8 cellular contexts compared by ENCODE assay signal in genomic region chr17:17722081-17722905, GRCh38. TPM values are rescaled to one million over a fixed set of nuclear protein-coding genes. Genes with fewer than 3 reads are reported as not detected.
DNase-seq lines count a peak whose midpoint lies in the region; ATAC-seq and TF ChIP-seq lines count a peak whose summit lies in the region.

No MANE protein-coding gene starts in this region.

- H3K27ac ChIP-seq in SK-N-SH (ENCODE audit: low read depth in 2 of 2, low read length in 1 of 2): no peak overlapping the region; a peak in 1 of 4 replicates
- H3K27ac ChIP-seq in MM.1S (ENCODE audit: low read length): no peak overlapping the region

- no peak overlapping the region for H3K4me3 ChIP-seq in SK-N-SH (ENCODE audit: low read depth in 2 of 2, low read length in 1 of 2)
- H3K4me3 ChIP-seq in MM.1S (ENCODE audit: low read length): no peak overlapping the region

- no peak overlapping the region for H2AFZ ChIP-seq in SK-N-SH (ENCODE audit: low read depth)
- no peak overlapping the region for H2AFZ ChIP-seq in MM.1S (ENCODE audit: low read length)

- 88% methylated on average over 68 of the region's 68 CpGs for WGBS in SK-N-SH (ENCODE audit: low lambda C conversion rate)

- peaks cover 31% of the 10 kb centered on the region for H3K27me3 Mint-ChIP-seq in activated naive CD8-positive, alpha-beta T cell treated with anti-CD3 and anti-CD28 coated beads, Interleukin-2, amount 10 ng/mL, durations not matched to agents 7 days and 5 days

- TF ChIP-seq CTCF in SK-N-SH (IDR thresholded peaks at IDR 0.05) (no peak), MM.1S (IDR thresholded peaks at IDR 0.05; ENCODE audit: low read length) (no peak)

- peaks cover 8% of the 10 kb centered on the region for H3K36me3 Mint-ChIP-seq in activated naive CD8-positive, alpha-beta T cell treated with anti-CD3 and anti-CD28 coated beads, Interleukin-2, amount 10 ng/mL, durations not matched to agents 7 days and 5 days

- H3K79me2 ChIP-seq in SK-N-SH (ENCODE audit: insufficient read depth): peaks cover 52% of the 10 kb centered on the region
- peaks cover 38% of the 10 kb centered on the region for H3K79me2 ChIP-seq in MM.1S (ENCODE audit: low read length)

- H3K4me3 Mint-ChIP-seq in activated naive CD8-positive, alpha-beta T cell treated with anti-CD3 and anti-CD28 coated beads, Interleukin-2, amount 10 ng/mL, durations not matched to agents 7 days and 5 days: peak overlapping the region; percentile 48

- H3K27ac Mint-ChIP-seq in activated naive CD8-positive, alpha-beta T cell treated with anti-CD3 and anti-CD28 coated beads, Interleukin-2, amount 10 ng/mL, durations not matched to agents 7 days and 5 days: no peak overlapping the region

- H3F3A ChIP-seq in SK-N-SH (replicated peaks; ENCODE audit: insufficient read depth): no peaks in the 10 kb centered on the region
- H3F3A ChIP-seq in MM.1S (ENCODE audit: insufficient read depth, low read length): no peaks in the 10 kb centered on the region

- H4K20me1 ChIP-seq in SK-N-SH (ENCODE audit: insufficient read depth) (peaks cover 89% of the 10 kb centered on the region), MM.1S (ENCODE audit: insufficient read depth, low read length) (no peaks in the 10 kb centered on the region)

- H3K4me2 ChIP-seq in SK-N-SH (peak overlapping the region; percentile 89; the same call in 1 of the 2 replicates), MM.1S (ENCODE audit: low read depth, low read length) (no peak overlapping the region)

- ATAC-seq in SK-N-SH treated with all-trans-retinoic acid at 6 μM for 48 hours (no peak), GM21619 (IDR thresholded peaks at IDR 0.05; ENCODE audit: unreplicated experiment) (no peak)
- ATAC-seq in activated naive CD8-positive, alpha-beta T cell treated with anti-CD3 and anti-CD28 coated beads, Interleukin-2, amount 10 ng/mL, durations not matched to agents 7 days and 5 days (ENCODE audit: low read depth): no peak
- ATAC-seq in stimulated activated naive CD8-positive, alpha-beta T cell treated with anti-CD3 and anti-CD28 coated beads, Interleukin-15, Interleukin-2, amounts not matched to agents 100 U/mL and 50 U/mL, for 24 hours: no peak

- no peak for TF ChIP-seq EP300 in SK-N-SH (IDR thresholded peaks at IDR 0.05; ENCODE audit: borderline replicate concordance in 1 of 2, low read depth in 1 of 2, low read length in 1 of 2)

- H3K9me2 ChIP-seq in SK-N-SH: no peaks in the 10 kb centered on the region
- H3K9me2 ChIP-seq in MM.1S (replicated peaks; ENCODE audit: insufficient read depth, low read length): no peaks in the 10 kb centered on the region

- POLR2A ChIA-PET in SK-N-SH (lab: Yijun Ruan, JAX): interaction anchor here (1.0 kb wide), 1 partner anchor 30 kb away, joined by 3 read pairs; no protein-coding TSS in a partner anchor
- POLR2A ChIA-PET in activated naive CD8-positive, alpha-beta T cell treated with anti-CD3 and anti-CD28 coated beads, Interleukin-2, amount 10 ng/mL, durations not matched to agents 7 days and 5 days (lab: Charles Lee): no interaction called here

- peaks cover 6 to 51% of the 10 kb centered on the region in 2 experiments; a peak in 2 of 4 replicates for H3K4me1 ChIP-seq in SK-N-SH (ENCODE audit: control insufficient read depth in 1 of 2, insufficient read depth in 2 of 2, low read depth in 1 of 2, low read length in 1 of 2)
- H3K4me1 ChIP-seq in MM.1S (ENCODE audit: low read length): peaks cover 19% of the 10 kb centered on the region

- no peaks in the 10 kb centered on the region for H3K9me3 ChIP-seq in SK-N-SH
- H3K9me3 ChIP-seq in MM.1S (replicated peaks; ENCODE audit: insufficient read depth, low read length): no peaks in the 10 kb centered on the region

- H3K9me3 Mint-ChIP-seq in activated naive CD8-positive, alpha-beta T cell treated with anti-CD3 and anti-CD28 coated beads, Interleukin-2, amount 10 ng/mL, durations not matched to agents 7 days and 5 days: no peaks in the 10 kb centered on the region

- H3K4me1 Mint-ChIP-seq in activated naive CD8-positive, alpha-beta T cell treated with anti-CD3 and anti-CD28 coated beads, Interleukin-2, amount 10 ng/mL, durations not matched to agents 7 days and 5 days: peaks cover 31% of the 10 kb centered on the region

- TF ChIP-seq RAD21 in SK-N-SH (IDR thresholded peaks at IDR 0.05; ENCODE audit: low read length): no peak

- peak; percentile 60 for DNase-seq in SK-N-SH
- no peak for DNase-seq in activated naive CD8-positive, alpha-beta T cell treated with anti-CD3 and anti-CD28 coated beads, Interleukin-2, amount 10 ng/mL, durations not matched to agents 7 days and 5 days
- DNase-seq in iPS-NIHi11 (ENCODE audit: low spot score): peak; percentile 70
- DNase-seq in stimulated activated naive CD8-positive, alpha-beta T cell treated with anti-CD3 and anti-CD28 coated beads, Interleukin-15, Interleukin-2, amounts not matched to agents 100 U/mL and 50 U/mL, for 24 hours: peak; percentile 10
- DNase-seq in CD1c-positive myeloid dendritic cell (ENCODE audit: extremely low spot score): no peak
- DNase-seq in MM.1S: no peak

- no peak overlapping the region for H3K9ac ChIP-seq in SK-N-SH
- H3K9ac ChIP-seq in MM.1S (ENCODE audit: low read length): no peak overlapping the region

- H3K27me3 ChIP-seq in SK-N-SH (ENCODE audit: insufficient read depth) (no peaks in the 10 kb centered on the region), MM.1S (replicated peaks; ENCODE audit: insufficient read depth, low read length) (no peaks in the 10 kb centered on the region)

- CTCF ChIA-PET in SK-N-SH (lab: Yijun Ruan, JAX): interaction anchor here (1.4 to 1.6 kb wide), 2 partner anchors 9 to 13 kb away, joined by 4 read pairs; no protein-coding TSS in a partner anchor

- no peaks in the 10 kb centered on the region for H3K36me3 ChIP-seq in SK-N-SH (replicated peaks in 1 of 2; ENCODE audit: control insufficient read depth in 1 of 2, insufficient read depth in 2 of 2, low read length in 1 of 2)
- H3K36me3 ChIP-seq in MM.1S (replicated peaks; ENCODE audit: insufficient read depth, low read length): no peaks in the 10 kb centered on the region

TF ChIP-seq in SK-N-SH, 30 proteins besides CTCF, POLR2A, EP300 and RAD21 (continues in another document):
- no peak for TF ChIP-seq TCF12 (IDR thresholded peaks at IDR 0.05)
- TF ChIP-seq ELF1 (IDR thresholded peaks at IDR 0.05): no peak
- TF ChIP-seq TEAD4 (IDR thresholded peaks at IDR 0.05; ENCODE audit: borderline replicate concordance, insufficient read depth): no peak
- TF ChIP-seq NRF1 (IDR thresholded peaks at IDR 0.05; ENCODE audit: low read depth, low read length): no peak
- no peak for TF ChIP-seq CHD2 (IDR thresholded peaks at IDR 0.05; ENCODE audit: low read length, partially characterized antibody)
- TF ChIP-seq NFIC (IDR thresholded peaks at IDR 0.05; ENCODE audit: borderline replicate concordance): no peak
- no peak for TF ChIP-seq PBX3 (IDR thresholded peaks at IDR 0.05)

TF ChIP-seq in SK-N-SH treated with all-trans-retinoic acid at 6 μM for 48 hours, 23 proteins besides CTCF, POLR2A, EP300 and RAD21:
- TF ChIP-seq CSRNP3 (CRISPR knock-in tag; IDR thresholded peaks at IDR 0.05) (no peak), ZFP3 (CRISPR knock-in tag; IDR thresholded peaks at IDR 0.05) (no peak), OSR1 (CRISPR knock-in tag; IDR thresholded peaks at IDR 0.05) (no peak), TOX (CRISPR knock-in tag; IDR thresholded peaks at IDR 0.05; ENCODE audit: borderline replicate concordance) (no peak), ZNF8 (CRISPR knock-in tag; IDR thresholded peaks at IDR 0.05) (no peak), PATZ1 (CRISPR knock-in tag; IDR thresholded peaks at IDR 0.05; ENCODE audit: borderline replicate concordance) (no peak)

RNA-seq across cellular contexts. Expression of gene RAI1, which starts 41.0 kb away (rescaled TPM):
- 2.6 and 4.7 TPM in 2 replicates for polyA plus RNA-seq in SK-N-SH (2012; rRNA removed)
- polyA plus RNA-seq in SK-N-SH (2012; cell fraction: cytosol; rRNA removed): 3.4 and 3.9 TPM in 2 replicates
- 16.7 and 20.0 TPM in 2 replicates for polyA plus RNA-seq in SK-N-SH (2012; cell fraction: nucleus; rRNA removed)
- 10 to 100 TPM; 25.0 to 25.5 TPM for total RNA-seq in activated naive CD8-positive, alpha-beta T cell treated with anti-CD3 and anti-CD28 coated beads, Interleukin-2, amount 10 ng/mL, durations not matched to agents 7 days and 5 days

Comparison
In these comparisons a context has a peak if more than half of its experiments do, and no peak if none do; other contexts are left out.
1. DNase-seq: peak in SK-N-SH (single experiment), iPS-NIHi11 (single experiment) and stimulated activated naive CD8-positive, alpha-beta T cell treated with anti-CD3 and anti-CD28 coated beads, Interleukin-15, Interleukin-2, amounts not matched to agents 100 U/mL and 50 U/mL, for 24 hours (single experiment); none in activated naive CD8-positive, alpha-beta T cell treated with anti-CD3 and anti-CD28 coated beads, Interleukin-2, amount 10 ng/mL, durations not matched to agents 7 days and 5 days (single experiment), CD1c-positive myeloid dendritic cell (single experiment) and MM.1S (single experiment).